In the genomic region with DNA sequence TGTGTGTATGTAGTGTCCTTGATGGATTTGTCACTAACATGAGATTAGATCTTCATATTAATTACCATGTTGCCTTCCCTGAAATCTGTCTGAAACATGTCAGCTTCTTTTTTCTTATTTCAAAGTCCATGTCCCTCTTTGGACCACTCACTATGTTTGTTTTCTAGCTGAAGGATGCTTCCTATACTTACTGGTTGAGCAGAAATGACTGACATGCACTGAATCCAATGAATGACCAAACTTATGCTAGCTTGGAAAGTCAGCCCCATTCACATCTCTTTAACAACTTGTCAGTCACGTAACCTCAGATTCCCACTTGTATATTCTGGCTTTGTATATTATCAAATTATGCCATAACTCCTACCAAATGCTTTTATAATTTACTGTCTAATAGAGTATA, we compare ENCODE assay signal across 35 cellular contexts.
"Had no signal": no experiment of that assay in that cellular context is flagged by ENCODE, and none has a peak within 500 bp of the region (broad histone marks: within the 10 kb centered on the region; RNA-seq: fewer than 3 reads in every experiment).

No MANE protein-coding gene starts in this region.

- DNase-seq: MG63, MM.1S, MV-4-11, NCI-H1048, NCI-H1092, NCI-H1092 treated with DMSO at 0.1 percent for 48 hours, NCI-H1105, NCI-H1105 treated with DMSO at 0.1 percent for 48 hours, NCI-H1417, NCI-H1417 treated with DMSO at 0.1 percent for 48 hours, NCI-H1436, NCI-H1436 treated with DMSO at 0.1 percent for 48 hours, NCI-H146, NCI-H1694, NCI-H1694 treated with DMSO at 0.1 percent for 48 hours, NCI-H187, NCI-H187 treated with DMSO at 0.1 percent for 48 hours, NCI-H1930, NCI-H2029, NCI-H2029 treated with DMSO at 0.1 percent for 48 hours, NCI-H2081, NCI-H2081 treated with DMSO at 0.1 percent for 48 hours, NCI-H2107, NCI-H2171, NCI-H2171 treated with DMSO at 0.1 percent for 48 hours, NCI-H2227 treated with DMSO at 0.1 percent for 48 hours, NCI-H226, NCI-H345, NCI-H446, NCI-H446 treated with DMSO at 0.1 percent for 48 hours, NCI-H510A, NCI-H510A treated with DMSO at 0.1 percent for 48 hours, NCI-H524, NCI-H524 treated with DMSO at 0.1 percent for 48 hours, NCI-H526 had no signal

- H3K4me3 ChIP-seq: MG63 had no signal

- H3K36me3 ChIP-seq: MG63 had no signal

- H3K27me3 ChIP-seq: MG63 had no signal
